12 cellular contexts compared by ENCODE assay signal in the genomic region with DNA sequence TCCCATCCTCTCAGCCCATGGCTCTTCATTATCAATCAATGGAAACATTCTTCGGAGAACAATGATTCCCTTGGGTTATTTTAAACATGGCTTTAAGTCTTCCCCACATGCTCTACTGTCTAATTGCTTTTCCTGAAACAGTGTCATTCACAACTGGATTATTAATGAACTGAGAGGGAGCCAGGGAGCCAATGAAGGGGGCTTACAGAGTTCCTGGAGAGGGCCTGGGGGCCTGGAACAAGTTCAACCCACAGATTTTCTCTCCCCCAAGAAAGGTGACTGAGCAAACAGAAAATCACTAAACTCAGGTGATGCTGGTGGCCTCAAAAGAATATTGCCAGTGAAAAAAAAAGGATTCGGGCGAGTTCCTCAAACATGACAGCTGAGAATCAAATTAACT. TPM values are rescaled to one million over a fixed set of nuclear protein-coding genes. Genes with fewer than 3 reads are reported as not detected.
A peak's percentile ranks its signal among the peaks of the same experiment; 100 is the strongest.
DNase-seq lines count a peak whose midpoint lies in the region; ATAC-seq and TF ChIP-seq lines count a peak whose summit lies in the region.
"Had no signal": no experiment of that assay in that cellular context is flagged by ENCODE, and none has a peak within 500 bp of the region (broad histone marks: within the 10 kb centered on the region; RNA-seq: fewer than 3 reads in every experiment).

No MANE protein-coding gene starts in this region.

- H3K27me3 Mint-ChIP-seq in T-helper 2 cell treated with Interferon-gamma antibody and Interleukin-4, amounts not matched to agents 5 μg/mL and 100 μg/mL, for 36 hours (ENCODE audit: low read depth), result no peaks in the 10 kb centered on the region
- H3K27me3 Mint-ChIP-seq in activated B cell treated with CpG ODN at 0.5 μM for 24 hours, result no peaks in the 10 kb centered on the region
- H3K27me3 Mint-ChIP-seq in glutamatergic neuron (ENCODE audit: unreplicated experiment), result peaks cover 2% of the 10 kb centered on the region

- no peak for ATAC-seq in activated B cell treated with CpG ODN at 0.5 μM for 24 hours (ENCODE audit: low read depth)
- ATAC-seq in stimulated activated effector memory CD8-positive, alpha-beta T cell treated with anti-CD3 and anti-CD28 coated beads, Interleukin-12 subunit alpha, Interleukin-12 subunit beta, amount 100 ng/mL, for 72 hours, result no peak

- peak overlapping the region; percentile 96 for H3K27ac Mint-ChIP-seq in T-helper 2 cell treated with Interferon-gamma antibody and Interleukin-4, amounts not matched to agents 5 μg/mL and 100 μg/mL, for 36 hours
- H3K27ac Mint-ChIP-seq in activated B cell treated with CpG ODN at 0.5 μM for 24 hours (peak overlapping the region; percentile 91), glutamatergic neuron (ENCODE audit: unreplicated experiment) (no peak overlapping the region)
- peak overlapping the region; percentile 96 for H3K27ac Mint-ChIP-seq in stimulated activated effector memory CD8-positive, alpha-beta T cell treated with anti-CD3 and anti-CD28 coated beads, Interleukin-12 subunit alpha, Interleukin-12 subunit beta, amount 100 ng/mL, for 72 hours

- H3K36me3 Mint-ChIP-seq in T-helper 2 cell treated with Interferon-gamma antibody and Interleukin-4, amounts not matched to agents 5 μg/mL and 100 μg/mL, for 36 hours (ENCODE audit: low read depth), result peaks cover 19% of the 10 kb centered on the region
- H3K36me3 Mint-ChIP-seq in activated B cell treated with CpG ODN at 0.5 μM for 24 hours (ENCODE audit: low read depth) (peaks cover 19% of the 10 kb centered on the region), glutamatergic neuron (ENCODE audit: unreplicated experiment) (no peaks in the 10 kb centered on the region)
- peaks cover 23% of the 10 kb centered on the region for H3K36me3 Mint-ChIP-seq in stimulated activated effector memory CD8-positive, alpha-beta T cell treated with anti-CD3 and anti-CD28 coated beads, Interleukin-12 subunit alpha, Interleukin-12 subunit beta, amount 100 ng/mL, for 72 hours

- peak overlapping the region; percentile 96 for H3K4me3 Mint-ChIP-seq in T-helper 2 cell treated with Interferon-gamma antibody and Interleukin-4, amounts not matched to agents 5 μg/mL and 100 μg/mL, for 36 hours
- H3K4me3 Mint-ChIP-seq in activated B cell treated with CpG ODN at 0.5 μM for 24 hours, result peak overlapping the region; percentile 48
- H3K4me3 Mint-ChIP-seq in glutamatergic neuron (ENCODE audit: unreplicated experiment), result peak overlapping the region; percentile 63
- H3K4me3 Mint-ChIP-seq in stimulated activated effector memory CD8-positive, alpha-beta T cell treated with anti-CD3 and anti-CD28 coated beads, Interleukin-12 subunit alpha, Interleukin-12 subunit beta, amount 100 ng/mL, for 72 hours, result peak overlapping the region; percentile 98

- TF ChIP-seq CTCF in activated B cell treated with CpG ODN at 0.5 μM for 24 hours (IDR thresholded peaks at IDR 0.05) (no peak), glutamatergic neuron (IDR thresholded peaks at IDR 0.05; ENCODE audit: partially characterized antibody, unreplicated experiment) (no peak), GM10266 (IDR thresholded peaks at IDR 0.05; ENCODE audit: control insufficient read depth, insufficient read depth, low read depth, missing control alignments) (no peak)

- CTCF ChIA-PET in activated B cell treated with CpG ODN at 0.5 μM for 24 hours (lab: Charles Lee), result interaction anchor here (1.6 to 6.8 kb wide), 3 partner anchors 15 to 89 kb away, joined by 6 to 82 read pairs (median 13); no protein-coding TSS in a partner anchor

- H3K4me1 Mint-ChIP-seq in T-helper 2 cell treated with Interferon-gamma antibody and Interleukin-4, amounts not matched to agents 5 μg/mL and 100 μg/mL, for 36 hours (ENCODE audit: low read depth), result peaks cover 43% of the 10 kb centered on the region
- peaks cover 38% of the 10 kb centered on the region for H3K4me1 Mint-ChIP-seq in activated B cell treated with CpG ODN at 0.5 μM for 24 hours
- peaks cover 16% of the 10 kb centered on the region for H3K4me1 Mint-ChIP-seq in glutamatergic neuron (ENCODE audit: low read depth, unreplicated experiment)
- H3K4me1 Mint-ChIP-seq in stimulated activated effector memory CD8-positive, alpha-beta T cell treated with anti-CD3 and anti-CD28 coated beads, Interleukin-12 subunit alpha, Interleukin-12 subunit beta, amount 100 ng/mL, for 72 hours, result peaks cover 44% of the 10 kb centered on the region

- peaks cover under 1% of the 10 kb centered on the region for H3K9me3 Mint-ChIP-seq in T-helper 2 cell treated with Interferon-gamma antibody and Interleukin-4, amounts not matched to agents 5 μg/mL and 100 μg/mL, for 36 hours
- no peaks in the 10 kb centered on the region for H3K9me3 Mint-ChIP-seq in activated B cell treated with CpG ODN at 0.5 μM for 24 hours
- peaks cover 3% of the 10 kb centered on the region for H3K9me3 Mint-ChIP-seq in glutamatergic neuron (ENCODE audit: unreplicated experiment)
- H3K9me3 Mint-ChIP-seq in stimulated activated effector memory CD8-positive, alpha-beta T cell treated with anti-CD3 and anti-CD28 coated beads, Interleukin-12 subunit alpha, Interleukin-12 subunit beta, amount 100 ng/mL, for 72 hours, result no peaks in the 10 kb centered on the region

- intact Hi-C loops in activated B cell treated with CpG ODN at 0.5 μM for 24 hours (cut with micrococcal nuclease), result no loop called here

- POLR2A ChIA-PET in activated B cell treated with CpG ODN at 0.5 μM for 24 hours (lab: Charles Lee), result interaction anchor here (5.0 to 11.9 kb wide), 5 partner anchors 36 to 89 kb away, joined by 82 to 244 read pairs (median 140); no protein-coding TSS in a partner anchor

- DNase-seq in T-helper 2 cell treated with Interferon-gamma antibody and Interleukin-4, amounts not matched to agents 5 μg/mL and 100 μg/mL, for 36 hours (ENCODE audit: low spot score), result no peak
- DNase-seq in T-helper 2 cell (no peak), activated B cell treated with CpG ODN at 0.5 μM for 24 hours (no peak), glutamatergic neuron (no peak), GM10266 (ENCODE audit: extremely low spot score) (no peak), MV-4-11 (lab: John Stamatoyannopoulos, UW) (no peak), erythroblast (lab: John Stamatoyannopoulos, UW) (no peak)
- no peak for DNase-seq in stimulated activated effector memory CD8-positive, alpha-beta T cell treated with anti-CD3 and anti-CD28 coated beads, Interleukin-12 subunit alpha, Interleukin-12 subunit beta, amount 100 ng/mL, for 72 hours (ENCODE audit: low spot score in 2 of 2)
- DNase-seq: 8988T, NCI-H748 treated with DMSO at 0.1 percent for 48 hours, T1000 had no signal

- TF ChIP-seq POLR2A in erythroblast (IDR thresholded peaks at IDR 0.05; ENCODE audit: low read length), result no peak

RNA-seq across cellular contexts. Expression of gene PPP1R16B, which starts 1.3 kb away (rescaled TPM):
- total RNA-seq in activated B cell treated with CpG ODN at 0.5 μM for 24 hours (98.3 and 99.3 TPM in 2 replicates), glutamatergic neuron (ENCODE audit: unreplicated experiment) (5.3 TPM)
- total RNA-seq: M059J had no signal

RNA-seq across cellular contexts. Expression of gene ACTR5, which starts 56.0 kb away (rescaled TPM):
- total RNA-seq in activated B cell treated with CpG ODN at 0.5 μM for 24 hours (12.8 and 13.7 TPM in 2 replicates), glutamatergic neuron (ENCODE audit: unreplicated experiment) (10.1 TPM)

Comparison
In these comparisons a context has a peak if more than half of its experiments do, and no peak if none do; other contexts are left out.
1. H3K4me3 Mint-ChIP-seq: peak in every context shown above with its lines; median percentile 98 in stimulated activated effector memory CD8-positive, alpha-beta T cell treated with anti-CD3 and anti-CD28 coated beads, Interleukin-12 subunit alpha, Interleukin-12 subunit beta, amount 100 ng/mL, for 72 hours; 96 in T-helper 2 cell treated with Interferon-gamma antibody and Interleukin-4, amounts not matched to agents 5 μg/mL and 100 μg/mL, for 36 hours; 63 in glutamatergic neuron; 48 in activated B cell treated with CpG ODN at 0.5 μM for 24 hours.
2. RNA of gene PPP1R16B, which starts 1.3 kb away (total RNA-seq): 98.3 to 99.3 TPM in activated B cell treated with CpG ODN at 0.5 μM for 24 hours; 5.3 TPM in glutamatergic neuron (single experiment); every median in the first group is over 10 times any median in the second.